In genomic region chr20:34114809-34115208, GRCh38 we compare ENCODE assay signal across 1 cellular context.
TF ChIP-seq lines count a peak whose summit lies in the region.

No MANE protein-coding gene starts in this region.

TF ChIP-seq in SK-N-SH treated with all-trans-retinoic acid at 6 μM for 48 hours, 23 proteins besides CTCF, POLR2A, EP300 and RAD21 (continued from another document):
- no peak for TF ChIP-seq CSRNP3 (CRISPR knock-in tag; IDR thresholded peaks at IDR 0.05)
- no peak for TF ChIP-seq ZC3H10 (CRISPR knock-in tag; IDR thresholded peaks at IDR 0.05)
- TF ChIP-seq ZNF70 (CRISPR knock-in tag; IDR thresholded peaks at IDR 0.05), result no peak
- TF ChIP-seq TOX (CRISPR knock-in tag; IDR thresholded peaks at IDR 0.05; ENCODE audit: borderline replicate concordance), result no peak
- TF ChIP-seq CREB5 (CRISPR knock-in tag; IDR thresholded peaks at IDR 0.05; ENCODE audit: low read depth), result no peak
- TF ChIP-seq CSDC2 (CRISPR knock-in tag; IDR thresholded peaks at IDR 0.05), result no peak
- no peak for TF ChIP-seq RARB (CRISPR knock-in tag; IDR thresholded peaks at IDR 0.05)
- TF ChIP-seq ZFP30 (CRISPR knock-in tag; IDR thresholded peaks at IDR 0.05), result no peak
